ENCODE assay signal across 11 cellular contexts in genomic region chr17:12438813-12439586, GRCh38.
"Had no signal": no experiment of that assay in that cellular context is flagged by ENCODE, and none has a peak within 500 bp of the region (broad histone marks: within the 10 kb centered on the region; RNA-seq: fewer than 3 reads in every experiment).

No MANE protein-coding gene starts in this region.

- H3K36me3 ChIP-seq: adrenal gland, colonic mucosa, heart right ventricle, left ventricle myocardium inferior, vagina had no signal

- H3K4me3 ChIP-seq: adrenal gland, colonic mucosa, heart right ventricle, left ventricle myocardium inferior, vagina had no signal

- H3K4me3 Mint-ChIP-seq: activated CD4-positive, alpha-beta T cell treated with anti-CD3 and anti-CD28 coated beads, Interleukin-2, amount 10 ng/mL, durations not matched to agents 7 days and 5 days; neural crest cell had no signal

- H3K27me3 ChIP-seq: adrenal gland, colonic mucosa, heart right ventricle, vagina had no signal

- H3K9me3 ChIP-seq: adrenal gland, colonic mucosa, left ventricle myocardium inferior, vagina had no signal

- H3K27ac Mint-ChIP-seq: activated CD4-positive, alpha-beta T cell treated with anti-CD3 and anti-CD28 coated beads, Interleukin-2, amount 10 ng/mL, durations not matched to agents 7 days and 5 days had no signal

- DNase-seq: activated CD4-positive, alpha-beta T cell treated with anti-CD3 and anti-CD28 coated beads, Interleukin-2, amount 10 ng/mL, durations not matched to agents 7 days and 5 days; activated CD4-positive, CD25-positive, alpha-beta regulatory T cell; activated naive CD4-positive, alpha-beta T cell treated with anti-CD3 and anti-CD28 coated beads, Interleukin-2, amount 50 U/mL, for 16 hours; activated T-cell treated with anti-CD3 and anti-CD28 coated beads for 4 hours; adrenal gland; caudate nucleus; colonic mucosa; heart right ventricle; left ventricle myocardium inferior had no signal

- H3K4me1 ChIP-seq: adrenal gland, colonic mucosa, heart right ventricle, left ventricle myocardium inferior, vagina had no signal

- H3K4me1 Mint-ChIP-seq: activated CD4-positive, alpha-beta T cell treated with anti-CD3 and anti-CD28 coated beads, Interleukin-2, amount 10 ng/mL, durations not matched to agents 7 days and 5 days; neural crest cell had no signal

- ATAC-seq: heart right ventricle had no signal

- H3K27me3 Mint-ChIP-seq: activated CD4-positive, alpha-beta T cell treated with anti-CD3 and anti-CD28 coated beads, Interleukin-2, amount 10 ng/mL, durations not matched to agents 7 days and 5 days had no signal

- H3K27ac ChIP-seq: adrenal gland, colonic mucosa, heart right ventricle, left ventricle myocardium inferior, vagina had no signal
